ENCODE assay signal across 9 cellular contexts in the genomic region with DNA sequence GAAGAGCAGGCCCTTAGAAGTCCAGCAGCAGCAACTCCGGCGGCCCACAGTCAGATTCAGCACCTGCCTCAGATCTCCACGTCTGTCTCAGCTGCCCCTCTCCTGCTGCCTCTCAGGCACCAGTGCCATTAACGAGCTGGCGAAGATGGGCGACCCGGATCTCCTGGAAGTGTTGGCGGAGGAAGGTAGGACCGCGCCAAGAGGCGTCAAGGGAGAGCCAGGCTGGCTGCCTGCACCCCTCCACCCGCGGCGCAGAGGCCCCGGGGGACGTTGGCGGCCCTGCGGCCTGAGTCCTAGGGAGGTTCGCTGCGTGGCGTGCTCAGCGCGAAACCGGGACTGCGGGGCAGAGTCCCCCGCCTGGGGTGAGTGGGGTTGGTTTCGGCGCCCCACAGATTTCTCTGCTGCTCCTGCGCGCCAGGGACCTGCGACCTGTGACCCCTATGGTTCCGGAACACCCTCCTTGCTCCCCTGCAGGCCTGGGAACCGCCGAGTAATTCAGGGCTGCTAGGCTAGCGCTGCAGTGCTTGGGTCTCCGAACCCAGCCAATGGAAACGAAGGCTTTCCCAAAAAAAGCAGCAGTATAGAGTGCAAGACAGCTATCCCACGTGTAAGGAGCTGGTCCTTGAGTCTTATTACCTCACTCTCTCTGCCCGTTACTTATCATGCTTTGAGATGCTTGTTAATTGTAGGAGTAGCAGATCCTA. TPM values are rescaled to one million over a fixed set of nuclear protein-coding genes. Genes with fewer than 3 reads are reported as not detected.
DNase-seq lines count a peak whose midpoint lies in the region; ATAC-seq and TF ChIP-seq lines count a peak whose summit lies in the region.
"Had no signal": no experiment of that assay in that cellular context is flagged by ENCODE, and none has a peak within 500 bp of the region (broad histone marks: within the 10 kb centered on the region; RNA-seq: fewer than 3 reads in every experiment).

No MANE protein-coding gene starts in this region.

- TF ChIP-seq POLR2A in heart left ventricle (IDR thresholded peaks at IDR 0.05): no peak

- no peak for TF ChIP-seq CTCF in heart left ventricle (IDR thresholded peaks at IDR 0.05)
- no peak for TF ChIP-seq CTCF in osteoblast (IDR thresholded peaks at IDR 0.05; ENCODE audit: extremely low read depth, low read depth, low read length)

- peaks cover 43% of the 10 kb centered on the region for H3K27me3 Mint-ChIP-seq in activated T-cell treated with anti-CD3 and anti-CD28 coated beads, Interleukin-2, amount 50 U/mL, for 24 hours
- H3K27me3 Mint-ChIP-seq in T-helper 17 cell: peaks cover 23% of the 10 kb centered on the region
- peaks cover 31% of the 10 kb centered on the region for H3K27me3 Mint-ChIP-seq in activated T-helper 2 cell treated with anti-CD3 and anti-CD28 coated beads, Interferon-gamma antibody, Interleukin-2, Interleukin-4, amounts not matched to agents 10 μg/mL and 5 μg/mL and 100 μg/mL, durations not matched to agents 14 hours and 24 hours and 36 hours (ENCODE audit: low read depth)
- peaks cover 35% of the 10 kb centered on the region for H3K27me3 Mint-ChIP-seq in activated naive CD4-positive, alpha-beta T cell treated with anti-CD3 and anti-CD28 coated beads for 36 hours (ENCODE audit: low read depth)

- H3K4me1 ChIP-seq in heart left ventricle (peaks cover 0 to 25% (median 5%) of the 10 kb centered on the region in 12 donors), osteoblast (ENCODE audit: insufficient read depth, low read length) (no peaks in the 10 kb centered on the region)

- peak overlapping the region; percentile 46 for H3K4me3 Mint-ChIP-seq in activated T-cell treated with anti-CD3 and anti-CD28 coated beads, Interleukin-2, amount 50 U/mL, for 24 hours
- H3K4me3 Mint-ChIP-seq in T-helper 17 cell: peak overlapping the region; percentile 46
- H3K4me3 Mint-ChIP-seq in activated T-helper 2 cell treated with anti-CD3 and anti-CD28 coated beads, Interferon-gamma antibody, Interleukin-2, Interleukin-4, amounts not matched to agents 10 μg/mL and 5 μg/mL and 100 μg/mL, durations not matched to agents 14 hours and 24 hours and 36 hours (ENCODE audit: low read depth): no peak overlapping the region
- no peak overlapping the region for H3K4me3 Mint-ChIP-seq in activated naive CD4-positive, alpha-beta T cell treated with anti-CD3 and anti-CD28 coated beads for 36 hours

- H3K36me3 ChIP-seq in heart left ventricle: no peaks in the 10 kb centered on the region
- H3K36me3 ChIP-seq in osteoblast (ENCODE audit: insufficient read depth, low read length): no peaks in the 10 kb centered on the region

- intact Hi-C loops in heart left ventricle (cut with DNase I): loop anchor here in 1 of 10 donors (10.0 kb wide), 1 partner anchor 51 kb away; no protein-coding TSS in a partner anchor
- intact Hi-C loops in activated T-helper 2 cell treated with anti-CD3 and anti-CD28 coated beads, Interferon-gamma antibody, Interleukin-2, Interleukin-4, amounts not matched to agents 10 μg/mL and 5 μg/mL and 100 μg/mL, durations not matched to agents 14 hours and 24 hours and 36 hours (cut with micrococcal nuclease): no loop called here
- intact Hi-C loops in activated naive CD4-positive, alpha-beta T cell treated with anti-CD3 and anti-CD28 coated beads for 36 hours (cut with micrococcal nuclease): no loop called here

- peaks cover 6% of the 10 kb centered on the region for H3K4me1 Mint-ChIP-seq in activated T-cell treated with anti-CD3 and anti-CD28 coated beads, Interleukin-2, amount 50 U/mL, for 24 hours (ENCODE audit: low read depth)
- H3K4me1 Mint-ChIP-seq in T-helper 17 cell: peaks cover 8% of the 10 kb centered on the region
- peaks cover 2% of the 10 kb centered on the region for H3K4me1 Mint-ChIP-seq in activated T-helper 2 cell treated with anti-CD3 and anti-CD28 coated beads, Interferon-gamma antibody, Interleukin-2, Interleukin-4, amounts not matched to agents 10 μg/mL and 5 μg/mL and 100 μg/mL, durations not matched to agents 14 hours and 24 hours and 36 hours (ENCODE audit: low read depth)
- peaks cover 8% of the 10 kb centered on the region for H3K4me1 Mint-ChIP-seq in activated naive CD4-positive, alpha-beta T cell treated with anti-CD3 and anti-CD28 coated beads for 36 hours (ENCODE audit: low read depth)

- CTCF ChIA-PET in activated naive CD4-positive, alpha-beta T cell treated with anti-CD3 and anti-CD28 coated beads for 36 hours (lab: Charles Lee): no interaction called here

- DNase-seq in activated T-cell treated with anti-CD3 and anti-CD28 coated beads, Interleukin-2, amount 50 U/mL, for 24 hours: no peak
- no peak for DNase-seq in activated T-cell treated with anti-CD3 and anti-CD28 coated beads for 4 hours
- DNase-seq in T-helper 17 cell: no peak
- peak; percentile 8 to 63 (median 31) for DNase-seq in heart left ventricle
- peak; percentile 76 for DNase-seq in osteoblast (ENCODE audit: insufficient read length, low spot score, missing footprints)
- DNase-seq in activated T-helper 2 cell treated with anti-CD3 and anti-CD28 coated beads, Interferon-gamma antibody, Interleukin-2, Interleukin-4, amounts not matched to agents 10 μg/mL and 5 μg/mL and 100 μg/mL, durations not matched to agents 14 hours and 24 hours and 36 hours (ENCODE audit: low spot score): no peak
- DNase-seq in activated naive CD4-positive, alpha-beta T cell treated with anti-CD3 and anti-CD28 coated beads for 36 hours: no peak
- DNase-seq: DND-41 had no signal

- ATAC-seq in HG02938 (IDR thresholded peaks at IDR 0.05; ENCODE audit: unreplicated experiment): peak; percentile 32
- ATAC-seq in T-helper 17 cell: no peak
- peak; percentile 22 to 66 (median 60) for ATAC-seq in heart left ventricle

- H3K4me2 ChIP-seq in osteoblast (ENCODE audit: insufficient read depth, low read length): peak overlapping the region; percentile 45

- H3K27ac ChIP-seq in heart left ventricle (peak overlapping the region; percentile 57 to 90 (median 82)), osteoblast (ENCODE audit: low read depth, low read length) (no peak overlapping the region)

- no peaks in the 10 kb centered on the region for H3K79me2 ChIP-seq in osteoblast (ENCODE audit: insufficient read depth, low read length)

- no peak overlapping the region for H3K27ac Mint-ChIP-seq in activated T-cell treated with anti-CD3 and anti-CD28 coated beads, Interleukin-2, amount 50 U/mL, for 24 hours
- H3K27ac Mint-ChIP-seq in T-helper 17 cell: no peak overlapping the region
- H3K27ac Mint-ChIP-seq in activated T-helper 2 cell treated with anti-CD3 and anti-CD28 coated beads, Interferon-gamma antibody, Interleukin-2, Interleukin-4, amounts not matched to agents 10 μg/mL and 5 μg/mL and 100 μg/mL, durations not matched to agents 14 hours and 24 hours and 36 hours: no peak overlapping the region
- H3K27ac Mint-ChIP-seq in activated naive CD4-positive, alpha-beta T cell treated with anti-CD3 and anti-CD28 coated beads for 36 hours: no peak overlapping the region

- 0 to 1% (median 1%) methylated on average over 17 to 39 of the region's 39 CpGs for WGBS in heart left ventricle, 4 donors

- no peaks in the 10 kb centered on the region for H3K9me3 Mint-ChIP-seq in activated T-cell treated with anti-CD3 and anti-CD28 coated beads, Interleukin-2, amount 50 U/mL, for 24 hours
- H3K9me3 Mint-ChIP-seq in activated T-helper 2 cell treated with anti-CD3 and anti-CD28 coated beads, Interferon-gamma antibody, Interleukin-2, Interleukin-4, amounts not matched to agents 10 μg/mL and 5 μg/mL and 100 μg/mL, durations not matched to agents 14 hours and 24 hours and 36 hours: no peaks in the 10 kb centered on the region
- H3K9me3 Mint-ChIP-seq in activated naive CD4-positive, alpha-beta T cell treated with anti-CD3 and anti-CD28 coated beads for 36 hours: no peaks in the 10 kb centered on the region

- H3K9me3 ChIP-seq in T-helper 17 cell (ENCODE audit: control insufficient read depth, low read length, poor library complexity, severe bottlenecking) (no peaks in the 10 kb centered on the region), heart left ventricle (no peaks in the 10 kb centered on the region), osteoblast (ENCODE audit: low read depth, low read length) (no peaks in the 10 kb centered on the region)

- H3K4me3 ChIP-seq in heart left ventricle (peak overlapping the region; percentile 48 to 83 (median 65)), osteoblast (ENCODE audit: insufficient read depth, low read length) (peak overlapping the region; percentile 33)

- H3K27me3 ChIP-seq in heart left ventricle (peaks cover 0 to 8% (median 0%) of the 10 kb centered on the region in 9 donors), osteoblast (ENCODE audit: insufficient read depth, low read length) (peaks cover 7% of the 10 kb centered on the region)

- no peaks in the 10 kb centered on the region for H3K36me3 Mint-ChIP-seq in activated T-cell treated with anti-CD3 and anti-CD28 coated beads, Interleukin-2, amount 50 U/mL, for 24 hours (ENCODE audit: low read depth)
- H3K36me3 Mint-ChIP-seq in T-helper 17 cell (ENCODE audit: low read depth): peaks cover 3% of the 10 kb centered on the region
- no peaks in the 10 kb centered on the region for H3K36me3 Mint-ChIP-seq in activated T-helper 2 cell treated with anti-CD3 and anti-CD28 coated beads, Interferon-gamma antibody, Interleukin-2, Interleukin-4, amounts not matched to agents 10 μg/mL and 5 μg/mL and 100 μg/mL, durations not matched to agents 14 hours and 24 hours and 36 hours (ENCODE audit: low read depth)
- H3K36me3 Mint-ChIP-seq in activated naive CD4-positive, alpha-beta T cell treated with anti-CD3 and anti-CD28 coated beads for 36 hours (ENCODE audit: low read depth): no peaks in the 10 kb centered on the region

- no peak overlapping the region for H2AFZ ChIP-seq in osteoblast (ENCODE audit: low read length)

- H4K20me1 ChIP-seq in osteoblast (ENCODE audit: insufficient read depth, low read length): no peaks in the 10 kb centered on the region

RNA-seq across cellular contexts. Expression of gene ANO5, which starts 0.6 kb away (rescaled TPM):
- total RNA-seq in T-helper 17 cell: under 1 TPM in 1 of 2 donors, not detected in 1; 0.05 TPM
- 10 to 100 TPM; 42.1 to 86.8 (median 61.1) TPM for total RNA-seq in heart left ventricle
- 10 to 100 TPM in 1 of 2 donors, 1 to 10 TPM in 1; 9.6 to 13.9 TPM for polyA plus RNA-seq in heart left ventricle
- total RNA-seq in osteoblast: 0.59 and 1.1 TPM in 2 replicates
- total RNA-seq in activated T-helper 2 cell treated with anti-CD3 and anti-CD28 coated beads, Interferon-gamma antibody, Interleukin-2, Interleukin-4, amounts not matched to agents 10 μg/mL and 5 μg/mL and 100 μg/mL, durations not matched to agents 14 hours and 24 hours and 36 hours: not detected in 2 replicates
- not detected for total RNA-seq in activated naive CD4-positive, alpha-beta T cell treated with anti-CD3 and anti-CD28 coated beads for 36 hours

Comparison
In these comparisons a context has a peak if more than half of its experiments do, and no peak if none do; other contexts are left out.
1. DNase-seq: peak in heart left ventricle (5 of 5) and osteoblast (single experiment); none in activated T-cell treated with anti-CD3 and anti-CD28 coated beads, Interleukin-2, amount 50 U/mL, for 24 hours (single experiment), activated T-cell treated with anti-CD3 and anti-CD28 coated beads for 4 hours (single experiment), T-helper 17 cell (0 of 3), activated T-helper 2 cell treated with anti-CD3 and anti-CD28 coated beads, Interferon-gamma antibody, Interleukin-2, Interleukin-4, amounts not matched to agents 10 μg/mL and 5 μg/mL and 100 μg/mL, durations not matched to agents 14 hours and 24 hours and 36 hours (single experiment) and activated naive CD4-positive, alpha-beta T cell treated with anti-CD3 and anti-CD28 coated beads for 36 hours (single experiment).
2. H3K4me3 Mint-ChIP-seq: peak in activated T-cell treated with anti-CD3 and anti-CD28 coated beads, Interleukin-2, amount 50 U/mL, for 24 hours (single experiment) and T-helper 17 cell (single experiment); none in activated T-helper 2 cell treated with anti-CD3 and anti-CD28 coated beads, Interferon-gamma antibody, Interleukin-2, Interleukin-4, amounts not matched to agents 10 μg/mL and 5 μg/mL and 100 μg/mL, durations not matched to agents 14 hours and 24 hours and 36 hours (single experiment) and activated naive CD4-positive, alpha-beta T cell treated with anti-CD3 and anti-CD28 coated beads for 36 hours (single experiment).
3. RNA of gene ANO5, which starts 0.6 kb away (total RNA-seq): 42.1 to 86.8 TPM in heart left ventricle; 0.59 to 1.1 TPM in osteoblast, 0.05 TPM in T-helper 17 cell, not detected in activated T-helper 2 cell treated with anti-CD3 and anti-CD28 coated beads, Interferon-gamma antibody, Interleukin-2, Interleukin-4, amounts not matched to agents 10 μg/mL and 5 μg/mL and 100 μg/mL, durations not matched to agents 14 hours and 24 hours and 36 hours and not detected in activated naive CD4-positive, alpha-beta T cell treated with anti-CD3 and anti-CD28 coated beads for 36 hours; every median in the first group is over 10 times any median in the second.